8 cellular contexts compared by ENCODE assay signal in genomic region chr20:39800548-39800947, GRCh38.
DNase-seq lines count a peak whose midpoint lies in the region; ATAC-seq and TF ChIP-seq lines count a peak whose summit lies in the region.

No MANE protein-coding gene starts in this region.

- ATAC-seq in GM18502 (IDR thresholded peaks at IDR 0.05; ENCODE audit: poor library complexity, unreplicated experiment) (peak; percentile 66), HG02798 (IDR thresholded peaks at IDR 0.05; ENCODE audit: poor library complexity, unreplicated experiment) (peak; percentile 64)

- H3K27me3 ChIP-seq in adrenal gland (no peaks in the 10 kb centered on the region), muscle layer of duodenum (ENCODE audit: low read depth, low read length) (no peaks in the 10 kb centered on the region)

- intact Hi-C loops in adrenal gland (cut with DNase I): no loop called here

- no peak overlapping the region for H3K4me3 ChIP-seq in adrenal gland
- no peak overlapping the region for H3K4me3 ChIP-seq in muscle layer of duodenum (ENCODE audit: low read depth in 1 of 2, low read length in 2 of 2)

- DNase-seq in adrenal gland: peak; percentile 70 to 91 (median 85)
- DNase-seq in activated naive CD4-positive, alpha-beta T cell treated with anti-CD3 and anti-CD28 coated beads, Interleukin-2, amount 50 U/mL, for 16 hours: no peak
- no peak for DNase-seq in NCI-H1694 (lab: John Stamatoyannopoulos, UW)
- DNase-seq in NCI-H1417 treated with DMSO at 0.1 percent for 48 hours (lab: John Stamatoyannopoulos, UW): no peak
- DNase-seq in NCI-H345 treated with DMSO at 0.1 percent for 48 hours (lab: John Stamatoyannopoulos, UW; ENCODE audit: unreplicated experiment): no peak

- H3K27ac ChIP-seq in adrenal gland: peak overlapping the region; percentile 14 to 79 (median 64)
- H3K27ac ChIP-seq in muscle layer of duodenum (ENCODE audit: low read length): peak overlapping the region; percentile 45

- H3K9me3 ChIP-seq in adrenal gland (replicated peaks in 1 of 3) (peaks cover 0 to 8% (median 4%) of the 10 kb centered on the region in 3 donors), muscle layer of duodenum (ENCODE audit: control insufficient read depth in 1 of 2, low read length in 2 of 2) (peaks cover 0 to 3% of the 10 kb centered on the region in 2 donors)

- no peak for TF ChIP-seq POLR2A in adrenal gland (IDR thresholded peaks at IDR 0.05)

- WGBS in adrenal gland, 4 donors: 3 to 30% (median 23%) methylated on average over 1 of the region's 1 CpG

- no peak for TF ChIP-seq CTCF in adrenal gland (IDR thresholded peaks at IDR 0.05)

- H3K36me3 ChIP-seq in adrenal gland (replicated peaks in 1 of 2) (no peaks in the 10 kb centered on the region), muscle layer of duodenum (ENCODE audit: control insufficient read depth in 1 of 2, insufficient read depth in 2 of 2, low read length in 2 of 2) (no peaks in the 10 kb centered on the region)

- H3K4me1 ChIP-seq in adrenal gland (replicated peaks in 1 of 2) (peaks cover 16 to 18% of the 10 kb centered on the region in 2 donors), muscle layer of duodenum (ENCODE audit: control insufficient read depth in 1 of 2, insufficient read depth in 2 of 2, low read length in 2 of 2) (peaks cover 5 to 6% of the 10 kb centered on the region in 2 donors)

Comparison
In these comparisons a context has a peak if more than half of its experiments do, and no peak if none do; other contexts are left out.
1. DNase-seq: peak in adrenal gland (7 of 7); none in activated naive CD4-positive, alpha-beta T cell treated with anti-CD3 and anti-CD28 coated beads, Interleukin-2, amount 50 U/mL, for 16 hours (single experiment), NCI-H1694 (single experiment), NCI-H1417 treated with DMSO at 0.1 percent for 48 hours (single experiment) and NCI-H345 treated with DMSO at 0.1 percent for 48 hours (single experiment).